ENCODE assay signal across 18 cellular contexts in the genomic region with DNA sequence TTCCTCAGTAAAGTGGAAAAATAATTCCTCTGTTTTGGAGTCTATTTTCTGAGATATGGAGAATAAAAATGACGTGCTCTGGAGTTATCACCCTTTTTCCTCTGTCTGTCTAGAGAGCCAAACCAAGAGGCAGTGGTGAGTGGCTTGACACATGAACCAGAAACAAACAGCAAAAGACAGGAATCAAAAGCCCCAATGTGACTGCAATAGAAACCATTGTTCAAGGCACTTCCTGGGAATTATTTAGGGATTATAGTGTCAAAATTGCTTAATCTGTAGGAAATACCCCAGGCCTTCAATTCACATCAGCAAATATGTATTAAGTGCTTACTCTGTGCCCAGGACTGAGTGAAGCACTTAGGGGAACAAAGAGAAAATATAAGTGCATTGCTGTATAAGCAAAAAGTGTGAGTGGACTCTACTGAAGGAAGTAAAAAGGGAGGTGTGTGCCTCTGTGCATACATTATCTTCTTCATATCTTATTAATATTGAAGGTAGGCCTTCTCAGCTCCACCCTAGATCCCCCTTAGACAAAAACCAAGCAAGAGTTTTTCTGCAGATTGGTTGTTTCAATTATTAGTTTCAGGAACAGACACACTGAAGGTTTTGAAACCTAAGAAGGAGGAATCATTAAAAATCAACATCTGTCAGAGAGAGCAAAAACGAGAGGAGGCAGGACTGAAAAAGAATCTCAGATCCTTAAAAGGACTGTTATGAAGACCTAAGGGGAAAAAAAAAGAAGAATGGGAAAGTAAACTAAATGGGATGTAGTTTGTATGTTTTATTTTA.
A peak's percentile ranks its signal among the peaks of the same experiment; 100 is the strongest.
DNase-seq lines count a peak whose midpoint lies in the region; ATAC-seq, FAIRE-seq and TF ChIP-seq lines count a peak whose summit lies in the region.
"Had no signal": no experiment of that assay in that cellular context is flagged by ENCODE, and none has a peak within 500 bp of the region (broad histone marks: within the 10 kb centered on the region; RNA-seq: fewer than 3 reads in every experiment).

No MANE protein-coding gene starts in this region.

- peaks cover 7% of the 10 kb centered on the region for H3K9me3 Mint-ChIP-seq in activated naive CD4-positive, alpha-beta T cell treated with anti-CD3 and anti-CD28 coated beads, Interleukin-2, amount 10 ng/mL, durations not matched to agents 7 days and 5 days

- no peak overlapping the region for H3K56ac ChIP-seq in H1 (replicated peaks; ENCODE audit: insufficient read length, low read depth, low read length)

- H2BK120ac ChIP-seq in H1 (replicated peaks; ENCODE audit: low read depth, low read length) = no peak overlapping the region

- H3K36me3 ChIP-seq in H1 (ENCODE audit: control insufficient read depth in 2 of 4, insufficient read depth in 4 of 4, low read length in 3 of 4) = no peaks in the 10 kb centered on the region
- H3K36me3 ChIP-seq: WERI-Rb-1 had no signal

- 81% methylated on average over 2 of the region's 2 CpGs; no CpG with 5 or more reads in 1 of the 2 experiments for WGBS in H1 (ENCODE audit: extremely low coverage in 1 of 2, insufficient coverage in 1 of 2, insufficient read length in 1 of 2, insufficient replicate concordance in 2 of 2, low coverage in 1 of 2, low lambda C conversion rate in 2 of 2, missing lambda C conversion rate in 1 of 2), 2 experiments

- TF ChIP-seq CTCF in H1 (IDR thresholded peaks at IDR 0.05; ENCODE audit: control extremely low read depth in 1 of 3, insufficient read depth in 1 of 3, low read depth in 1 of 3, low read length in 3 of 3) = no peak
- TF ChIP-seq CTCF in retinal pigment epithelial cell (conservative IDR thresholded peaks at IDR 0.05; ENCODE audit: low read depth, low read length) = no peak

- POLR2A ChIA-PET in H1 (lab: Charles Lee; ENCODE audit: partially characterized antibody) = no interaction called here

- H4K91ac ChIP-seq in H1 (replicated peaks; ENCODE audit: insufficient read length, low read length) = no peak overlapping the region

- no peak for TF ChIP-seq RAD21 in H1 (IDR thresholded peaks at IDR 0.05 in 1 of 2, conservative IDR thresholded peaks at IDR 0.05 in 1 of 2; ENCODE audit: low read depth in 2 of 2, low read length in 2 of 2)

- no peak overlapping the region for H4K5ac ChIP-seq in H1 (ENCODE audit: insufficient read length, low read depth, low read length)

- 0 out of 2 replicates have a peak overlapping the region, but pooled peaks have one; percentile 34 for H2AFZ ChIP-seq in H1 (ENCODE audit: low read length)

- H3K9me3 ChIP-seq in H1 (ENCODE audit: insufficient read depth in 2 of 2, low read depth in 1 of 2, low read length in 1 of 2) = no peaks in the 10 kb centered on the region

- peak; percentile 55 for ATAC-seq in HG03159 (IDR thresholded peaks at IDR 0.05; ENCODE audit: unreplicated experiment)
- ATAC-seq: effector memory CD8-positive, alpha-beta T cell; sciatic nerve had no signal

- H3K79me2 ChIP-seq in H1 (ENCODE audit: control insufficient read depth in 1 of 2, insufficient read depth in 2 of 2, low read length in 2 of 2) = no peaks in the 10 kb centered on the region

- no peak overlapping the region for H3K4me3 Mint-ChIP-seq in activated naive CD4-positive, alpha-beta T cell treated with anti-CD3 and anti-CD28 coated beads, Interleukin-2, amount 10 ng/mL, durations not matched to agents 7 days and 5 days
- H3K4me3 Mint-ChIP-seq: effector memory CD8-positive, alpha-beta T cell had no signal

- DNase-seq in NCI-H146 (lab: John Stamatoyannopoulos, UW) (peak; percentile 9), NCI-H146 treated with DMSO at 0.1 percent for 48 hours (lab: John Stamatoyannopoulos, UW; ENCODE audit: unreplicated experiment) (no peak), H1 (ENCODE audit: low read depth in 1 of 2, low spot score in 2 of 2) (no peak), retinal pigment epithelial cell (ENCODE audit: low read depth) (peak; percentile 36), NCI-H1105 (lab: John Stamatoyannopoulos, UW) (no peak)
- no peak for DNase-seq in stimulated activated naive CD4-positive, alpha-beta T cell treated with Interleukin-2 at 50 U/mL for 16 hours (lab: John Stamatoyannopoulos, UW)
- no peak for DNase-seq in activated naive CD4-positive, alpha-beta T cell treated with anti-CD3 and anti-CD28 coated beads, Interleukin-2, amount 10 ng/mL, durations not matched to agents 7 days and 5 days
- DNase-seq: activated CD8-positive, alpha-beta memory T cell treated with anti-CD3 and anti-CD28 coated beads, Interleukin-2, amount 50 U/mL, for 48 hours; amniotic stem cell; COR-L47; effector memory CD8-positive, alpha-beta T cell; hippocampal formation; NCI-H524 treated with DMSO at 0.1 percent for 48 hours; SIG-M5; WERI-Rb-1 had no signal

- H3K9ac ChIP-seq in H1 (replicated peaks in 1 of 4; ENCODE audit: extremely low read depth in 1 of 4, low read depth in 3 of 4, low read length in 3 of 4) = no peak overlapping the region

- H3K27ac Mint-ChIP-seq in activated naive CD4-positive, alpha-beta T cell treated with anti-CD3 and anti-CD28 coated beads, Interleukin-2, amount 10 ng/mL, durations not matched to agents 7 days and 5 days = no peak overlapping the region
- H3K27ac Mint-ChIP-seq: effector memory CD8-positive, alpha-beta T cell had no signal

- no peak overlapping the region for H2AK5ac ChIP-seq in H1 (ENCODE audit: low read depth, low read length)

- H3K4me3 ChIP-seq in H1 (ENCODE audit: extremely low read depth in 1 of 4, insufficient read depth in 2 of 4, low read depth in 3 of 4, low read length in 4 of 4) = no peak overlapping the region
- H3K4me3 ChIP-seq in retinal pigment epithelial cell (ENCODE audit: low read length) = no peak overlapping the region

- H3K4ac ChIP-seq in H1 (replicated peaks; ENCODE audit: insufficient read length, low read depth, low read length) = no peak overlapping the region

- no peak overlapping the region for H3K23ac ChIP-seq in H1 (ENCODE audit: insufficient read length)

- H2BK15ac ChIP-seq in H1 (ENCODE audit: low read length) = no peak overlapping the region

- H3K4me1 Mint-ChIP-seq in activated naive CD4-positive, alpha-beta T cell treated with anti-CD3 and anti-CD28 coated beads, Interleukin-2, amount 10 ng/mL, durations not matched to agents 7 days and 5 days = no peaks in the 10 kb centered on the region

- no peaks in the 10 kb centered on the region for H4K20me1 ChIP-seq in H1 (replicated peaks in 1 of 2; ENCODE audit: control insufficient read depth in 1 of 2, insufficient read depth in 2 of 2, low read length in 2 of 2)

- no peaks in the 10 kb centered on the region for H3K36me3 Mint-ChIP-seq in activated naive CD4-positive, alpha-beta T cell treated with anti-CD3 and anti-CD28 coated beads, Interleukin-2, amount 10 ng/mL, durations not matched to agents 7 days and 5 days

- no peak overlapping the region for H2BK12ac ChIP-seq in H1 (ENCODE audit: low read depth, low read length)

- H3K14ac ChIP-seq in H1 (ENCODE audit: insufficient read length) = no peak overlapping the region

- H3K79me1 ChIP-seq in H1 (ENCODE audit: low read depth, low read length) = no peaks in the 10 kb centered on the region

- no peaks in the 10 kb centered on the region for H3K27me3 Mint-ChIP-seq in activated naive CD4-positive, alpha-beta T cell treated with anti-CD3 and anti-CD28 coated beads, Interleukin-2, amount 10 ng/mL, durations not matched to agents 7 days and 5 days
- H3K27me3 Mint-ChIP-seq: effector memory CD8-positive, alpha-beta T cell had no signal

- H3K23me2 ChIP-seq in H1 (ENCODE audit: low read depth, low read length) = no peaks in the 10 kb centered on the region

- H3K18ac ChIP-seq in H1 (ENCODE audit: extremely low read depth, low read length) = no peak overlapping the region

- TF ChIP-seq EP300 in H1 (IDR thresholded peaks at IDR 0.05; ENCODE audit: borderline replicate concordance in 1 of 2, low read depth in 2 of 2, low read length in 2 of 2) = no peak

- no peak overlapping the region for H3K4me2 ChIP-seq in H1 (ENCODE audit: insufficient read depth in 1 of 2, low read depth in 2 of 2, low read length in 2 of 2)

- no peaks in the 10 kb centered on the region for H3K4me1 ChIP-seq in H1 (replicated peaks in 1 of 4; ENCODE audit: control insufficient read depth in 3 of 4, insufficient read depth in 4 of 4, low read length in 3 of 4)

- H2BK5ac ChIP-seq in H1 (ENCODE audit: low read depth, low read length) = no peak overlapping the region

- H3K27me3 ChIP-seq in H1 (replicated peaks in 1 of 4; ENCODE audit: control insufficient read depth in 3 of 4, extremely low read depth in 1 of 4, insufficient read depth in 3 of 4, low read length in 3 of 4) = no peaks in the 10 kb centered on the region

- no peak overlapping the region for H4K8ac ChIP-seq in H1 (ENCODE audit: extremely low read depth, insufficient read depth, low read length)

- no peak for TF ChIP-seq POLR2A in H1 (IDR thresholded peaks at IDR 0.05; ENCODE audit: control extremely low read depth in 1 of 2, low read depth in 2 of 2, low read length in 2 of 2)

- CTCF ChIA-PET in H1 (lab: Charles Lee; ENCODE audit: partially characterized antibody) = interaction anchor here (1.5 kb wide), 1 partner anchor 29 kb away, joined by 5 read pairs; no protein-coding TSS in a partner anchor
- CTCF ChIA-PET in activated naive CD4-positive, alpha-beta T cell treated with anti-CD3 and anti-CD28 coated beads, Interleukin-2, amount 10 ng/mL, durations not matched to agents 7 days and 5 days (lab: Charles Lee) = interaction anchor here (0.7 kb wide), 1 partner anchor 1526 kb away, joined by 4 read pairs; no protein-coding TSS in a partner anchor

- no peak overlapping the region for H3K27ac ChIP-seq in H1 (ENCODE audit: low read depth, low read length)
- H3K27ac ChIP-seq: WERI-Rb-1 had no signal

- H2BK20ac ChIP-seq in H1 (ENCODE audit: low read length) = no peak overlapping the region

- no peak for FAIRE-seq in H1 (lab: Jason Lieb, UNC)
- FAIRE-seq: A204.1 had no signal

TF ChIP-seq in H1, 55 proteins besides CTCF, POLR2A, EP300 and RAD21 (continues in another document):
- TF ChIP-seq, protein P1, sequence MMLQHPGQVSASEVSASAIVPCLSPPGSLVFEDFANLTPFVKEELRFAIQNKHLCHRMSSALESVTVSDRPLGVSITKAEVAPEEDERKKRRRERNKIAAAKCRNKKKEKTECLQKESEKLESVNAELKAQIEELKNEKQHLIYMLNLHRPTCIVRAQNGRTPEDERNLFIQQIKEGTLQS (IDR thresholded peaks at IDR 0.05; ENCODE audit: insufficient read depth, low read depth, low read length) = no peak
- TF ChIP-seq SIN3A (conservative IDR thresholded peaks at IDR 0.05 in 1 of 2, IDR thresholded peaks at IDR 0.05 in 1 of 2; ENCODE audit: low read depth in 1 of 2, low read length in 2 of 2) (no peak), KDM1A (IDR thresholded peaks at IDR 0.05; ENCODE audit: borderline replicate concordance, low read length) (no peak), YY1 (IDR thresholded peaks at IDR 0.05; ENCODE audit: low read depth, low read length) (no peak), SIX5 (IDR thresholded peaks at IDR 0.05; ENCODE audit: low read depth, low read length) (no peak)
- TF ChIP-seq, protein P2, sequence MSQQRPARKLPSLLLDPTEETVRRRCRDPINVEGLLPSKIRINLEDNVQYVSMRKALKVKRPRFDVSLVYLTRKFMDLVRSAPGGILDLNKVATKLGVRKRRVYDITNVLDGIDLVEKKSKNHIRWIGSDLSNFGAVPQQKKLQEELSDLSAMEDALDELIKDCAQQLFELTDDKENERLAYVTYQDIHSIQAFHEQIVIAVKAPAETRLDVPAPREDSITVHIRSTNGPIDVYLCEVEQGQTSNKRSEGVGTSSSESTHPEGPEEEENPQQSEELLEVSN (IDR thresholded peaks at IDR 0.05) = no peak

Comparison
In these comparisons a context has a peak if more than half of its experiments do, and no peak if none do; other contexts are left out.
1. DNase-seq: peak in NCI-H146 (single experiment) and retinal pigment epithelial cell (single experiment); none in NCI-H146 treated with DMSO at 0.1 percent for 48 hours (single experiment), H1 (0 of 2), NCI-H1105 (single experiment), stimulated activated naive CD4-positive, alpha-beta T cell treated with Interleukin-2 at 50 U/mL for 16 hours (single experiment) and activated naive CD4-positive, alpha-beta T cell treated with anti-CD3 and anti-CD28 coated beads, Interleukin-2, amount 10 ng/mL, durations not matched to agents 7 days and 5 days (single experiment).